Comparison of ENCODE assay signal across 1 cellular context in the genomic region with DNA sequence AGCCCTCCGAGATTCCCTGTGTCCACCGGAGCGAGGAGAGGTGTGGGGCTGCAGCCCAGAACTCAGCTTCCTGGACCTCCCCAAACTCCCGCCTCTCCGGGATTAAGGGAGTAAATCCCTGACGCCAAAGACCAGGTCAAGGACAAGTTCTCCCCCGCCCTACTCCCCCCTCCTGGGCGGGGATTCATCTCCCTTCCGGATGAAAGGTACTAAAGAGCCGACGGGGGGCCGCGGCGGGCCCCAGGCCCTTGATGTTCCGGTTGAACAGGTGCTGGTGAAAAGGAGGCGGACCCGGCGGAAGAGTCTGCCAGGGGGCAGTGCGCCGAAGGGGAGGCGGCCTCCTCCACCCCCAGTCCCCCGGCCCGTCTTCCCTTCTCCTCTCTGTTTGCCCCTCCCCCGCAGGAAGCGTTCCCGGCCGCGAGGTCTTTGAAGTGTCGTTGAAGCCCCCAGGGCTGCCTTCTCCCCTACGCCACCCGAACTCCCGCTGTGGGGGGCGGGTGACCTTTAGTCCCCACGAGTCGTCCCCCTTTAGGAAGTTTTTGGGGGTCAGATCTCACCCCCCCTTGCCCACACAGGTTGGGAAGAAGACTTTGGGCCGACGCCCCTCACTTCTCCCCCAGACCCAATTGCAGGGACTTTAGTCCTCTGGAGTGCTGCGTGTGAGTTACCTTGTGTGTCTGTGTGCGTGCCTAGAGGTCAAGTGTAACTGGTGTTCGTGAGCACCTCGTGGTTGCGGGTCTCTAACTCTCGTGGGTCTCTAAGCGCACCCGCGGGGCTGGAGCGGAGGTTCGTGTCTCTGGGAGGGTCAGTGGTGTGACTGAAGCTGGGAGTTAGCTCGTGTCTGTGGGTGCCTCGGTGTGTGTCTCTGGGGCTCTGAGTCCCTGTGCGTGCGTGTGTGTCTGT.
TF ChIP-seq lines count a peak whose summit lies in the region.

No MANE protein-coding gene starts in this region.

TF ChIP-seq in HepG2, 621 proteins besides CTCF, POLR2A, EP300 and RAD21 (continued from another document and continues in another):
- peak; percentile 28; the same call in 1 of the 2 replicates for TF ChIP-seq TRAFD1 (CRISPR knock-in tag; IDR thresholded peaks at IDR 0.05; ENCODE audit: borderline replicate concordance)
- TF ChIP-seq ATRX (CRISPR knock-in tag; IDR thresholded peaks at IDR 0.05; ENCODE audit: borderline replicate concordance): no peak
- TF ChIP-seq BHLHE40 (IDR thresholded peaks at IDR 0.05; ENCODE audit: low read length): peak; percentile 92
- peak; percentile 63; the same call in 1 of the 2 replicates for TF ChIP-seq ZNF761 (CRISPR knock-in tag; conservative IDR thresholded peaks at IDR 0.05)
- TF ChIP-seq ELF4 (CRISPR knock-in tag; IDR thresholded peaks at IDR 0.05; ENCODE audit: borderline replicate concordance): peak; percentile 99
- peak; percentile 96 for TF ChIP-seq ZNF281 (CRISPR knock-in tag; IDR thresholded peaks at IDR 0.05; ENCODE audit: borderline replicate concordance)
- TF ChIP-seq ZNF274 (CRISPR knock-in tag; IDR thresholded peaks at IDR 0.05): peak; percentile 67; the same call in 1 of the 2 replicates
- peak; percentile 99 for TF ChIP-seq AGO2 (optimal IDR thresholded peaks at IDR 0.05; ENCODE audit: low read depth, low read length)
- TF ChIP-seq, protein P1, sequence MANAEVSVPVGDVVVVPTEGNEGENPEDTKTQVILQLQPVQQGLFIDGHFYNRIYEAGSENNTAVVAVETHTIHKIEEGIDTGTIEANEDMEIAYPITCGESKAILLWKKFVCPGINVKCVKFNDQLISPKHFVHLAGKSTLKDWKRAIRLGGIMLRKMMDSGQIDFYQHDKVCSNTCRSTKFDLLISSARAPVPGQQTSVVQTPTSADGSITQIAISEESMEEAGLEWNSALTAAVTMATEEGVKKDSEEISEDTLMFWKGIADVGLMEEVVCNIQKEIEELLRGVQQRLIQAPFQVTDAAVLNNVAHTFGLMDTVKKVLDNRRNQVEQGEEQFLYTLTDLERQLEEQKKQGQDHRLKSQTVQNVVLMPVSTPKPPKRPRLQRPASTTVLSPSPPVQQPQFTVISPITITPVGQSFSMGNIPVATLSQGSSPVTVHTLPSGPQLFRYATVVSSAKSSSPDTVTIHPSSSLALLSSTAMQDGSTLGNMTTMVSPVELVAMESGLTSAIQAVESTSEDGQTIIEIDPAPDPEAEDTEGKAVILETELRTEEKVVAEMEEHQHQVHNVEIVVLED (CRISPR knock-in tag; IDR thresholded peaks at IDR 0.05; ENCODE audit: borderline replicate concordance): peak; percentile 77
- no peak; the same call in 1 of the 2 replicates for TF ChIP-seq RNF2 (conservative IDR thresholded peaks at IDR 0.05; ENCODE audit: low read depth)
- TF ChIP-seq, protein P2, sequence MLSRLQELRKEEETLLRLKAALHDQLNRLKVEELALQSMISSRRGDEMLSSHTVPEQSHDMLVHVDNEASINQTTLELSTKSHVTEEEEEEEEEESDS (CRISPR knock-in tag; IDR thresholded peaks at IDR 0.05; ENCODE audit: borderline replicate concordance): peak; percentile 78; the same call in 1 of the 2 replicates
- TF ChIP-seq WIZ (CRISPR knock-in tag; IDR thresholded peaks at IDR 0.05): no peak
- TF ChIP-seq MED8 (CRISPR knock-in tag; IDR thresholded peaks at IDR 0.05; ENCODE audit: insufficient replicate concordance): peak; percentile 99
- TF ChIP-seq ZNF253 (CRISPR knock-in tag; IDR thresholded peaks at IDR 0.05; ENCODE audit: borderline replicate concordance): no peak
- no peak for TF ChIP-seq HCFC1 (IDR thresholded peaks at IDR 0.05; ENCODE audit: low read depth, low read length)
- peak; percentile 81 for TF ChIP-seq POLR2AphosphoS5 (IDR thresholded peaks at IDR 0.05; ENCODE audit: low read depth, low read length)
- peak; percentile 88 for TF ChIP-seq FOSL2 (CRISPR knock-in tag; IDR thresholded peaks at IDR 0.05)
- peak; percentile 80 for TF ChIP-seq PCBP2 (optimal IDR thresholded peaks at IDR 0.05; ENCODE audit: low read depth, low read length, poor library complexity, severe bottlenecking)
- no peak for TF ChIP-seq ZSCAN12 (CRISPR knock-in tag; IDR thresholded peaks at IDR 0.05)
- TF ChIP-seq ZNF776 (CRISPR knock-in tag; IDR thresholded peaks at IDR 0.05): peak; percentile 69
- peak; percentile 78; the same call in 1 of the 2 replicates for TF ChIP-seq RARG (CRISPR knock-in tag; IDR thresholded peaks at IDR 0.05; ENCODE audit: low read depth)
- TF ChIP-seq MIXL1 (CRISPR knock-in tag; IDR thresholded peaks at IDR 0.05): peak; percentile 93
- no peak for TF ChIP-seq ZSCAN20 (CRISPR knock-in tag; IDR thresholded peaks at IDR 0.05; ENCODE audit: borderline replicate concordance)
- TF ChIP-seq BRD4 (CRISPR knock-in tag; IDR thresholded peaks at IDR 0.05): no peak; the same call in 1 of the 2 replicates
- TF ChIP-seq ZBTB7B (CRISPR knock-in tag; IDR thresholded peaks at IDR 0.05): peak; percentile 97
- peak; percentile 69 for TF ChIP-seq ZFY (CRISPR knock-in tag; IDR thresholded peaks at IDR 0.05)
- peak; percentile 99 for TF ChIP-seq SKI (IDR thresholded peaks at IDR 0.05; ENCODE audit: partially characterized antibody)
- no peak; the same call in none of the 2 replicates for TF ChIP-seq ZNF263 (CRISPR knock-in tag; IDR thresholded peaks at IDR 0.05)
- peak; percentile 97 for TF ChIP-seq ATF2 (CRISPR knock-in tag; IDR thresholded peaks at IDR 0.05)
- peak; percentile 100 for TF ChIP-seq PATZ1 (CRISPR knock-in tag; IDR thresholded peaks at IDR 0.05)
- TF ChIP-seq ZBTB43 (CRISPR knock-in tag; conservative IDR thresholded peaks at IDR 0.05): peak; percentile 61; the same call in 1 of the 2 replicates
- peak; percentile 65; the same call in 1 of the 2 replicates for TF ChIP-seq ZBTB26 (CRISPR knock-in tag; IDR thresholded peaks at IDR 0.05; ENCODE audit: borderline replicate concordance)
- peak; percentile 95 for TF ChIP-seq TBX3 (IDR thresholded peaks at IDR 0.05; ENCODE audit: borderline replicate concordance)
- TF ChIP-seq ELF1 (CRISPR knock-in tag; IDR thresholded peaks at IDR 0.05): peak; percentile 93
- TF ChIP-seq FOXA3 (CRISPR knock-in tag; IDR thresholded peaks at IDR 0.05): peak; percentile 87
- peak; percentile 56 for TF ChIP-seq BORCS8-MEF2B (CRISPR knock-in tag; IDR thresholded peaks at IDR 0.05)
- peak; percentile 91 for TF ChIP-seq TARDBP (CRISPR knock-in tag; IDR thresholded peaks at IDR 0.05)
- TF ChIP-seq ZNF567 (CRISPR knock-in tag; IDR thresholded peaks at IDR 0.05; ENCODE audit: borderline replicate concordance): peak; percentile 3; the same call in 1 of the 2 replicates
- TF ChIP-seq, protein P3, sequence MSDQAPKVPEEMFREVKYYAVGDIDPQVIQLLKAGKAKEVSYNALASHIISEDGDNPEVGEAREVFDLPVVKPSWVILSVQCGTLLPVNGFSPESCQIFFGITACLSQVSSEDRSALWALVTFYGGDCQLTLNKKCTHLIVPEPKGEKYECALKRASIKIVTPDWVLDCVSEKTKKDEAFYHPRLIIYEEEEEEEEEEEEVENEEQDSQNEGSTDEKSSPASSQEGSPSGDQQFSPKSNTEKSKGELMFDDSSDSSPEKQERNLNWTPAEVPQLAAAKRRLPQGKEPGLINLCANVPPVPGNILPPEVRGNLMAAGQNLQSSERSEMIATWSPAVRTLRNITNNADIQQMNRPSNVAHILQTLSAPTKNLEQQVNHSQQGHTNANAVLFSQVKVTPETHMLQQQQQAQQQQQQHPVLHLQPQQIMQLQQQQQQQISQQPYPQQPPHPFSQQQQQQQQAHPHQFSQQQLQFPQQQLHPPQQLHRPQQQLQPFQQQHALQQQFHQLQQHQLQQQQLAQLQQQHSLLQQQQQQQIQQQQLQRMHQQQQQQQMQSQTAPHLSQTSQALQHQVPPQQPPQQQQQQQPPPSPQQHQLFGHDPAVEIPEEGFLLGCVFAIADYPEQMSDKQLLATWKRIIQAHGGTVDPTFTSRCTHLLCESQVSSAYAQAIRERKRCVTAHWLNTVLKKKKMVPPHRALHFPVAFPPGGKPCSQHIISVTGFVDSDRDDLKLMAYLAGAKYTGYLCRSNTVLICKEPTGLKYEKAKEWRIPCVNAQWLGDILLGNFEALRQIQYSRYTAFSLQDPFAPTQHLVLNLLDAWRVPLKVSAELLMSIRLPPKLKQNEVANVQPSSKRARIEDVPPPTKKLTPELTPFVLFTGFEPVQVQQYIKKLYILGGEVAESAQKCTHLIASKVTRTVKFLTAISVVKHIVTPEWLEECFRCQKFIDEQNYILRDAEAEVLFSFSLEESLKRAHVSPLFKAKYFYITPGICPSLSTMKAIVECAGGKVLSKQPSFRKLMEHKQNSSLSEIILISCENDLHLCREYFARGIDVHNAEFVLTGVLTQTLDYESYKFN (CRISPR knock-in tag; conservative IDR thresholded peaks at IDR 0.05): peak; percentile 98
- TF ChIP-seq NFRKB (IDR thresholded peaks at IDR 0.05): no peak
- peak; percentile 81 for TF ChIP-seq DR1 (CRISPR knock-in tag; IDR thresholded peaks at IDR 0.05)
- peak; percentile 97 for TF ChIP-seq TBL1XR1 (IDR thresholded peaks at IDR 0.05; ENCODE audit: borderline replicate concordance, low read length, partially characterized antibody)
- no peak for TF ChIP-seq CENPT (CRISPR knock-in tag; IDR thresholded peaks at IDR 0.05; ENCODE audit: low read depth)
- TF ChIP-seq SATB2 (CRISPR knock-in tag; IDR thresholded peaks at IDR 0.05): no peak
- no peak for TF ChIP-seq ZBTB1 (CRISPR knock-in tag; IDR thresholded peaks at IDR 0.05; ENCODE audit: borderline replicate concordance)
- TF ChIP-seq ZBTB8A (CRISPR knock-in tag; IDR thresholded peaks at IDR 0.05; ENCODE audit: borderline replicate concordance, low read depth): no peak
